In genomic region chr22:44648821-44649566, GRCh38 we compare ENCODE assay signal across 13 cellular contexts. TPM values are rescaled to one million over a fixed set of nuclear protein-coding genes. Genes with fewer than 3 reads are reported as not detected.
A peak's percentile ranks its signal among the peaks of the same experiment; 100 is the strongest.
DNase-seq lines count a peak whose midpoint lies in the region; ATAC-seq and TF ChIP-seq lines count a peak whose summit lies in the region.
"Had no signal": no experiment of that assay in that cellular context is flagged by ENCODE, and none has a peak within 500 bp of the region (broad histone marks: within the 10 kb centered on the region; RNA-seq: fewer than 3 reads in every experiment).

No MANE protein-coding gene starts in this region.

- CTCF ChIA-PET in BJ (lab: Yijun Ruan, JAX) = interaction anchor here (1.0 to 2.3 kb wide), 3 partner anchors 36 to 86 kb away, joined by 3 to 8 read pairs (median 3); no protein-coding TSS in a partner anchor
- CTCF ChIA-PET in CD8-positive, alpha-beta T cell (lab: Charles Lee) = no interaction called here
- CTCF ChIA-PET in OCI-LY7 (lab: Charles Lee; ENCODE audit: unreplicated experiment) = no interaction called here

- TF ChIP-seq POLR2A in adrenal gland (IDR thresholded peaks at IDR 0.05) (no peak), ovary (IDR thresholded peaks at IDR 0.05) (no peak)

- POLR2A ChIA-PET in BJ (lab: Charles Lee) (interaction anchor here (0.6 to 0.9 kb wide), 2 partner anchors 50 to 731 kb away, joined by 3 read pairs; no protein-coding TSS in a partner anchor), OCI-LY7 (lab: Charles Lee) (no interaction called here)
- POLR2A ChIA-PET in CD8-positive, alpha-beta T cell (lab: Charles Lee) = no interaction called here

- ATAC-seq in Right ventricle myocardium superior (ENCODE audit: poor library complexity) = peak; percentile 78
- ATAC-seq in CD8-positive, alpha-beta T cell = no peak
- ATAC-seq: GM12878 had no signal

- no peaks in the 10 kb centered on the region for H3K9me2 ChIP-seq in OCI-LY7 (ENCODE audit: insufficient read depth, low read length)

- H3K4me1 Mint-ChIP-seq in CD8-positive, alpha-beta T cell (ENCODE audit: low read depth) = no peaks in the 10 kb centered on the region
- H3K4me1 Mint-ChIP-seq: activated naive CD8-positive, alpha-beta T cell treated with anti-CD3 and anti-CD28 coated beads for 36 hours had no signal

- H3K4me3 ChIP-seq in BJ (ENCODE audit: low read depth, low read length) (no peak overlapping the region), adrenal gland (no peak overlapping the region), ovary (no peak overlapping the region), OCI-LY7 (ENCODE audit: low read depth, low read length, poor library complexity, severe bottlenecking) (no peak overlapping the region)
- H3K4me3 ChIP-seq in CD8-positive, alpha-beta T cell (ENCODE audit: low read depth, low read length) = no peak overlapping the region
- H3K4me3 ChIP-seq: GM12878 had no signal

- intact Hi-C loops in adrenal gland (cut with DNase I) (no loop called here), Right ventricle myocardium superior (cut with DNase I) (no loop called here), ovary (cut with DNase I) (no loop called here), OCI-LY7 (cut with micrococcal nuclease; ENCODE audit: unreplicated experiment) (no loop called here)
- intact Hi-C loops in CD8-positive, alpha-beta T cell (cut with DNase I, micrococcal nuclease) = no loop called here

- no peaks in the 10 kb centered on the region for H3K36me3 Mint-ChIP-seq in CD8-positive, alpha-beta T cell
- H3K36me3 Mint-ChIP-seq: activated naive CD8-positive, alpha-beta T cell treated with anti-CD3 and anti-CD28 coated beads for 36 hours had no signal

- H3K27me3 ChIP-seq in BJ (ENCODE audit: control insufficient read depth, insufficient read depth, low read length) (no peaks in the 10 kb centered on the region), adrenal gland (no peaks in the 10 kb centered on the region), ovary (no peaks in the 10 kb centered on the region)
- H3K27me3 ChIP-seq in CD8-positive, alpha-beta T cell (ENCODE audit: insufficient read depth, low read length) = no peaks in the 10 kb centered on the region

- H4K20me1 ChIP-seq in OCI-LY7 (ENCODE audit: insufficient read depth, low read length) = no peaks in the 10 kb centered on the region

- no peak overlapping the region for H2AFZ ChIP-seq in OCI-LY7 (ENCODE audit: low read length)

- H3K27ac ChIP-seq in adrenal gland (peak overlapping the region in 3 of 5 donors; percentile 39 to 69 (median 61)), ovary (peak overlapping the region in 1 of 2 donors; percentile 37), OCI-LY7 (ENCODE audit: low read depth, low read length, poor library complexity, severe bottlenecking) (no peak overlapping the region)
- H3K27ac ChIP-seq in CD8-positive, alpha-beta T cell (ENCODE audit: low read depth, low read length) = no peak overlapping the region

- no peaks in the 10 kb centered on the region for H3K79me2 ChIP-seq in OCI-LY7 (ENCODE audit: insufficient read depth, low read depth, low read length)

- 62 to 76% (median 67%) methylated on average over 13 to 20 of the region's 20 CpGs for WGBS in adrenal gland, 4 donors
- 29 to 52% (median 40%) methylated on average over 20 of the region's 20 CpGs for WGBS in ovary, 3 donors

- no peaks in the 10 kb centered on the region for H3K9me3 Mint-ChIP-seq in CD8-positive, alpha-beta T cell
- H3K9me3 Mint-ChIP-seq: activated naive CD8-positive, alpha-beta T cell treated with anti-CD3 and anti-CD28 coated beads for 36 hours had no signal

- BruUV-seq in OCI-LY7 (replicated peaks; lab: Mats Ljungman, UMichigan) = no TSS peak

- H3K9me3 ChIP-seq in adrenal gland (replicated peaks in 1 of 3) = no peaks in the 10 kb centered on the region
- H3K9me3 ChIP-seq in ovary = no peaks in the 10 kb centered on the region
- H3K9me3 ChIP-seq in CD8-positive, alpha-beta T cell (ENCODE audit: low read length) = no peaks in the 10 kb centered on the region
- no peaks in the 10 kb centered on the region for H3K9me3 ChIP-seq in OCI-LY7 (ENCODE audit: low read length)

- no peaks in the 10 kb centered on the region for H3K36me3 ChIP-seq in BJ (ENCODE audit: control insufficient read depth, insufficient read depth, low read length)
- no peaks in the 10 kb centered on the region for H3K36me3 ChIP-seq in adrenal gland (replicated peaks in 1 of 2)
- no peaks in the 10 kb centered on the region for H3K36me3 ChIP-seq in ovary
- no peaks in the 10 kb centered on the region for H3K36me3 ChIP-seq in CD8-positive, alpha-beta T cell (ENCODE audit: insufficient read depth, low read length)
- no peaks in the 10 kb centered on the region for H3K36me3 ChIP-seq in OCI-LY7 (ENCODE audit: insufficient read depth, low read length)

- H3K27ac Mint-ChIP-seq in CD8-positive, alpha-beta T cell = no peak overlapping the region
- H3K27ac Mint-ChIP-seq: activated naive CD8-positive, alpha-beta T cell treated with anti-CD3 and anti-CD28 coated beads for 36 hours had no signal

- TF ChIP-seq CTCF in BJ (IDR thresholded peaks at IDR 0.05; ENCODE audit: insufficient read depth, low read depth, low read length) (no peak), adrenal gland (IDR thresholded peaks at IDR 0.05) (no peak), ovary (IDR thresholded peaks at IDR 0.05) (no peak), OCI-LY7 (conservative IDR thresholded peaks at IDR 0.05; ENCODE audit: low read length) (no peak)
- no peak for TF ChIP-seq CTCF in CD8-positive, alpha-beta T cell (IDR thresholded peaks at IDR 0.05)

- peak; percentile 97 for DNase-seq in BJ (ENCODE audit: low read depth)
- DNase-seq in adrenal gland = peak in 4 of 7 donors; percentile 21 to 67 (median 30)
- peak; percentile 58 for DNase-seq in Right ventricle myocardium superior
- DNase-seq in ovary = peak in 4 of 5 donors; percentile 51 to 71 (median 61)
- no peak for DNase-seq in CD8-positive, alpha-beta T cell
- DNase-seq in OCI-LY7 (ENCODE audit: low spot score) = no peak
- DNase-seq in GF-D8 (lab: John Stamatoyannopoulos, UW) = no peak
- no peak for DNase-seq in medulla oblongata (ENCODE audit: extremely low spot score)
- DNase-seq: activated CD4-positive, alpha-beta T cell treated with anti-CD3 and anti-CD28 coated beads for 1 hour; activated naive CD8-positive, alpha-beta T cell treated with anti-CD3 and anti-CD28 coated beads for 36 hours; NCI-H1105 had no signal

- H3K4me1 ChIP-seq in adrenal gland (replicated peaks in 1 of 2) (peaks cover 0 to 4% of the 10 kb centered on the region in 2 donors), ovary (ENCODE audit: insufficient read depth) (peaks cover 10% of the 10 kb centered on the region), OCI-LY7 (ENCODE audit: insufficient read depth, low read length, poor library complexity, severe bottlenecking) (no peaks in the 10 kb centered on the region)
- H3K4me1 ChIP-seq in CD8-positive, alpha-beta T cell (ENCODE audit: insufficient read depth, low read length) = no peaks in the 10 kb centered on the region

- no peak for TF ChIP-seq EP300 in ovary (IDR thresholded peaks at IDR 0.05)

- no peak overlapping the region for H3K4me3 Mint-ChIP-seq in CD8-positive, alpha-beta T cell
- H3K4me3 Mint-ChIP-seq: activated naive CD8-positive, alpha-beta T cell treated with anti-CD3 and anti-CD28 coated beads for 36 hours; neural crest cell had no signal

- H3K27me3 Mint-ChIP-seq in CD8-positive, alpha-beta T cell (ENCODE audit: low read depth) = no peaks in the 10 kb centered on the region
- H3K27me3 Mint-ChIP-seq: activated naive CD8-positive, alpha-beta T cell treated with anti-CD3 and anti-CD28 coated beads for 36 hours had no signal

- no peak overlapping the region for H3K4me2 ChIP-seq in OCI-LY7 (ENCODE audit: low read length)

RNA-seq across cellular contexts. Expression of gene PRR5, which starts 53.0 kb away (rescaled TPM):
- polyA plus RNA-seq in BJ (2011; rRNA removed) (18.2 and 33.4 TPM in 2 replicates), adrenal gland (10 to 100 TPM in 2 of 3 donors, 1 to 10 TPM in 1; 1.7 to 21.4 (median 19.7) TPM), ovary (10 to 100 TPM in 1 of 2 donors, 1 to 10 TPM in 1; 4.0 to 17.3 TPM)
- 17.0 and 21.2 TPM in 2 replicates for polyA minus RNA-seq in BJ (2011; rRNA and poly(A)+ RNA removed)
- total RNA-seq in adrenal gland (10 to 100 TPM in 4 of 8 donors, 1 to 10 TPM in 4; 6.6 to 19.4 (median 10.0) TPM), Right ventricle myocardium superior (2.9 TPM), ovary (10 to 100 TPM in 6 of 7 donors, 1 to 10 TPM in 1; 6.7 to 21.1 (median 16.8) TPM), OCI-LY7 (2022) (1.5 and 1.8 TPM in 2 replicates)
- total RNA-seq in CD8-positive, alpha-beta T cell = 10 to 100 TPM; 47.6 to 49.3 TPM
- 0.19 and 0.44 TPM in 2 replicates for total RNA-seq in OCI-LY7 (2014; rRNA removed; shearing (Covaris generic))

Comparison
In these comparisons a context has a peak if more than half of its experiments do, and no peak if none do; other contexts are left out.
1. DNase-seq: peak in BJ (single experiment), adrenal gland (4 of 7), Right ventricle myocardium superior (single experiment) and ovary (4 of 5); none in CD8-positive, alpha-beta T cell (0 of 7), OCI-LY7 (single experiment), GF-D8 (single experiment) and medulla oblongata (single experiment).
2. H3K27ac ChIP-seq: peak in adrenal gland (3 of 5); none in CD8-positive, alpha-beta T cell (single experiment) and OCI-LY7 (single experiment).